ENCODE assay signal across 8 cellular contexts in genomic region chr17:31052187-31052889, GRCh38. TPM values are rescaled to one million over a fixed set of nuclear protein-coding genes. Genes with fewer than 3 reads are reported as not detected.
DNase-seq lines count a peak whose midpoint lies in the region; ATAC-seq and TF ChIP-seq lines count a peak whose summit lies in the region.

No MANE protein-coding gene starts in this region.

- in situ Hi-C loops in G401 (cut with HindIII; ENCODE audit: low sequenced_read_pairs): no loop called here

- H3K4me3 ChIP-seq in fibroblast of pulmonary artery (replicated peaks; ENCODE audit: low read depth, low read length) (peak overlapping the region; percentile 10), sigmoid colon (no peak overlapping the region)

- TF ChIP-seq EP300 in sigmoid colon (IDR thresholded peaks at IDR 0.05): no peak

- no peak for TF ChIP-seq POLR2A in sigmoid colon (IDR thresholded peaks at IDR 0.05)

- H3K27ac ChIP-seq in sigmoid colon: no peak overlapping the region

- DNase-seq in GOT3 (lab: John Stamatoyannopoulos, UW) (peak; percentile 31), SIG-M5 (lab: John Stamatoyannopoulos, UW) (peak; percentile 47), fibroblast of pulmonary artery (ENCODE audit: low read depth) (peak; percentile 93), sigmoid colon (peak; percentile 86), retina (no peak), G401 (ENCODE audit: low spot score) (no peak)
- no peak for DNase-seq in activated CD8-positive, alpha-beta memory T cell treated with anti-CD3 and anti-CD28 coated beads, Interleukin-2, amount 50 U/mL, for 48 hours

- no peaks in the 10 kb centered on the region for H3K27me3 ChIP-seq in sigmoid colon

- ATAC-seq in GM18870 (IDR thresholded peaks at IDR 0.05; ENCODE audit: unreplicated experiment): no peak

- WGBS in sigmoid colon, 2 donors: 63 to 79% methylated on average over 9 of the region's 9 CpGs

- no peaks in the 10 kb centered on the region for H3K4me1 ChIP-seq in sigmoid colon

- no peaks in the 10 kb centered on the region for H3K9me3 ChIP-seq in sigmoid colon

- TF ChIP-seq CTCF in fibroblast of pulmonary artery (IDR thresholded peaks at IDR 0.05; ENCODE audit: low read length, missing control alignments) (no peak), sigmoid colon (IDR thresholded peaks at IDR 0.05) (no peak)

- no peaks in the 10 kb centered on the region for H3K36me3 ChIP-seq in sigmoid colon

- intact Hi-C loops in sigmoid colon (cut with DNase I): no loop called here

RNA-seq across cellular contexts. Expression of gene NF1, which starts 42.4 kb away (rescaled TPM):
- total RNA-seq in sigmoid colon: 10 to 100 TPM; 40.7 to 83.8 (median 60.2) TPM
- 10 to 100 TPM in 1 of 3 donors, 1 to 10 TPM in 2; 4.8 to 10.6 (median 6.2) TPM for polyA plus RNA-seq in sigmoid colon
- 11.1 and 15.1 TPM in 2 replicates for total RNA-seq in G401 (2014; rRNA removed; shearing (Covaris generic))

Comparison
In these comparisons a context has a peak if more than half of its experiments do, and no peak if none do; other contexts are left out.
1. DNase-seq: peak in GOT3 (single experiment), SIG-M5 (single experiment), fibroblast of pulmonary artery (single experiment) and sigmoid colon (single experiment); none in retina (single experiment), activated CD8-positive, alpha-beta memory T cell treated with anti-CD3 and anti-CD28 coated beads, Interleukin-2, amount 50 U/mL, for 48 hours (single experiment) and G401 (single experiment).